Comparison of ENCODE assay signal across 13 cellular contexts in the genomic region with DNA sequence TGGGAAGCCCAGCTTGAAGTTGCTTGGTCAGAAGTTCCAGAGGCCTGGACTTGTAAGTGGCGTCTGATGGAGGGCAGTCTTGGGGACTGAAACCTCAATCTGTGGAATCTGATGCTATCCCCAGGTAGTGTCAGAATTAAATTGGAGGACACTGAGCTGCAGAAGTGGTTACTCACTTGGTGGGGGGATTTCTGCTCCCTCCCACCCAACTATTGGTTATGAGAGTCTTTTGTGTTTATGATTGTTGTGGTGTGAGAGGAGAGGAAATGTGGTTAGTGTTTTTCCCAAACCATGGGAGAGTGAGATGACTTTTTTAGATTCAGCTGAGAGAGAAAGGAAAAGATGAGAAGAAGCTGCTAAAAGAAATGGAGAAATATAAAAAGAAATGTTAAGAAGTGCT. TPM values are rescaled to one million over a fixed set of nuclear protein-coding genes. Genes with fewer than 3 reads are reported as not detected.
A peak's percentile ranks its signal among the peaks of the same experiment; 100 is the strongest.
DNase-seq lines count a peak whose midpoint lies in the region; ATAC-seq and TF ChIP-seq lines count a peak whose summit lies in the region.
"Had no signal": no experiment of that assay in that cellular context is flagged by ENCODE, and none has a peak within 500 bp of the region (broad histone marks: within the 10 kb centered on the region; RNA-seq: fewer than 3 reads in every experiment).

No MANE protein-coding gene starts in this region.

- no peak for ATAC-seq in T-helper 17 cell
- no peak for ATAC-seq in GM18873 (IDR thresholded peaks at IDR 0.05; ENCODE audit: low FRiP score, unreplicated experiment)
- ATAC-seq: A549 had no signal

- H3K27me3 ChIP-seq in uterus, result no peaks in the 10 kb centered on the region
- H3K27me3 ChIP-seq: BE2C had no signal

- no peak for TF ChIP-seq CTCF in neural crest cell (conservative IDR thresholded peaks at IDR 0.05)
- no peak for TF ChIP-seq CTCF in uterus (IDR thresholded peaks at IDR 0.05)

- intact Hi-C loops in uterus (cut with DNase I; ENCODE audit: low total_unique reads), result no loop called here

- H3K9me3 ChIP-seq in T-helper 17 cell (ENCODE audit: control insufficient read depth, low read length, poor library complexity, severe bottlenecking) (no peaks in the 10 kb centered on the region), uterus (no peaks in the 10 kb centered on the region)
- H3K9me3 ChIP-seq: A549, BE2C had no signal

- no peaks in the 10 kb centered on the region for H3K27me3 Mint-ChIP-seq in activated naive CD4-positive, alpha-beta T cell treated with anti-CD3 and anti-CD28 coated beads, Interleukin-2, amount 50 U/mL, for 24 hours
- H3K27me3 Mint-ChIP-seq in T-helper 17 cell (no peaks in the 10 kb centered on the region), neural crest cell (ENCODE audit: low read depth) (no peaks in the 10 kb centered on the region)
- H3K27me3 Mint-ChIP-seq: IgD-negative memory B cell had no signal

- peaks cover 4% of the 10 kb centered on the region for H3K36me3 Mint-ChIP-seq in activated naive CD4-positive, alpha-beta T cell treated with anti-CD3 and anti-CD28 coated beads, Interleukin-2, amount 50 U/mL, for 24 hours
- H3K36me3 Mint-ChIP-seq in T-helper 17 cell (ENCODE audit: low read depth), result peaks cover 2% of the 10 kb centered on the region
- H3K36me3 Mint-ChIP-seq in neural crest cell (ENCODE audit: low read depth), result no peaks in the 10 kb centered on the region

- peaks cover 12% of the 10 kb centered on the region for H3K9me3 Mint-ChIP-seq in activated naive CD4-positive, alpha-beta T cell treated with anti-CD3 and anti-CD28 coated beads, Interleukin-2, amount 50 U/mL, for 24 hours
- H3K9me3 Mint-ChIP-seq in neural crest cell, result peaks cover 11% of the 10 kb centered on the region

- peak overlapping the region; percentile 24 for H3K27ac Mint-ChIP-seq in activated naive CD4-positive, alpha-beta T cell treated with anti-CD3 and anti-CD28 coated beads, Interleukin-2, amount 50 U/mL, for 24 hours
- H3K27ac Mint-ChIP-seq in T-helper 17 cell, result peak overlapping the region; percentile 21
- peak overlapping the region; percentile 64 for H3K27ac Mint-ChIP-seq in neural crest cell (ENCODE audit: unreplicated experiment)
- H3K27ac Mint-ChIP-seq: IgD-negative memory B cell had no signal

- no peak overlapping the region for H3K27ac ChIP-seq in uterus
- H3K27ac ChIP-seq: A549 had no signal

- TF ChIP-seq POLR2A in uterus (IDR thresholded peaks at IDR 0.05), result no peak

- peaks cover 22% of the 10 kb centered on the region for H3K4me1 Mint-ChIP-seq in activated naive CD4-positive, alpha-beta T cell treated with anti-CD3 and anti-CD28 coated beads, Interleukin-2, amount 50 U/mL, for 24 hours
- peaks cover 9% of the 10 kb centered on the region for H3K4me1 Mint-ChIP-seq in T-helper 17 cell
- no peaks in the 10 kb centered on the region for H3K4me1 Mint-ChIP-seq in neural crest cell

- H3K4me1 ChIP-seq in uterus, result no peaks in the 10 kb centered on the region
- H3K4me1 ChIP-seq: A549, BE2C had no signal

- H3K36me3 ChIP-seq in uterus, result no peaks in the 10 kb centered on the region
- H3K36me3 ChIP-seq: BE2C had no signal

- H3K4me3 Mint-ChIP-seq in activated naive CD4-positive, alpha-beta T cell treated with anti-CD3 and anti-CD28 coated beads, Interleukin-2, amount 50 U/mL, for 24 hours, result no peak overlapping the region
- no peak overlapping the region for H3K4me3 Mint-ChIP-seq in T-helper 17 cell
- no peak overlapping the region for H3K4me3 Mint-ChIP-seq in neural crest cell
- H3K4me3 Mint-ChIP-seq: H9 had no signal

- DNase-seq in activated naive CD4-positive, alpha-beta T cell (lab: John Stamatoyannopoulos, UW), result no peak
- DNase-seq in T-helper 17 cell, result no peak
- DNase-seq in neural crest cell (ENCODE audit: low read depth, low spot score), result no peak
- no peak for DNase-seq in occipital lobe (lab: John Stamatoyannopoulos, UW)
- no peak for DNase-seq in uterus
- DNase-seq: BE2C, DMS53, GOT3, H9 had no signal

- no peak overlapping the region for H3K4me3 ChIP-seq in uterus
- H3K4me3 ChIP-seq: A549 had no signal

RNA-seq across cellular contexts. Expression of a gene that starts 12.8 kb away (rescaled TPM):
- total RNA-seq in T-helper 17 cell (10 to 100 TPM; 18.5 to 22.5 TPM), neural crest cell (21.9 and 22.4 TPM in 2 replicates), occipital lobe (36.8 TPM), uterus (10 to 100 TPM in 3 of 4 donors, 1 to 10 TPM in 1; 2.3 to 28.1 (median 20.9) TPM)
